In genomic region chr5:128637031-128637430, GRCh38 we compare ENCODE assay signal across 29 cellular contexts.
A peak's percentile ranks its signal among the peaks of the same experiment; 100 is the strongest.
DNase-seq lines count a peak whose midpoint lies in the region; ATAC-seq, FAIRE-seq and TF ChIP-seq lines count a peak whose summit lies in the region.
"Had no signal": no experiment of that assay in that cellular context is flagged by ENCODE, and none has a peak within 500 bp of the region (broad histone marks: within the 10 kb centered on the region; RNA-seq: fewer than 3 reads in every experiment).

No MANE protein-coding gene starts in this region.

- no peak overlapping the region for H3K9ac ChIP-seq in astrocyte (ENCODE audit: low read length)
- no peak overlapping the region for H3K9ac ChIP-seq in kidney (ENCODE audit: low read length in 2 of 2)

- intact Hi-C loops in kidney (cut with DNase I) = no loop called here

- H3K4me3 Mint-ChIP-seq in astrocyte (ENCODE audit: unreplicated experiment) = no peak overlapping the region
- H3K4me3 Mint-ChIP-seq: activated CD8-positive, alpha-beta T cell treated with anti-CD3 and anti-CD28 coated beads, Interleukin-2, amount 10 ng/mL, durations not matched to agents 7 days and 5 days; activated T-cell treated with anti-CD3 and anti-CD28 coated beads, Interleukin-2, amount 50 U/mL, for 24 hours; neural crest cell had no signal

- H3K4me1 ChIP-seq in astrocyte (ENCODE audit: insufficient read depth, low read length) (no peaks in the 10 kb centered on the region), kidney (ENCODE audit: control insufficient read depth in 1 of 2, insufficient read depth in 1 of 2, low read depth in 1 of 2, low read length in 2 of 2) (no peaks in the 10 kb centered on the region)
- H3K4me1 ChIP-seq: BE2C, Caco-2, colonic mucosa, psoas muscle, spleen, stomach, upper lobe of left lung had no signal

- TF ChIP-seq CTCF in astrocyte (IDR thresholded peaks at IDR 0.05; ENCODE audit: insufficient read depth, low read depth, low read length) = peak; percentile 11
- TF ChIP-seq CTCF in kidney (IDR thresholded peaks at IDR 0.05; ENCODE audit: borderline replicate concordance, extremely low read depth, insufficient read depth) = no peak

- no peaks in the 10 kb centered on the region for H3K27me3 Mint-ChIP-seq in astrocyte (ENCODE audit: low read depth, unreplicated experiment)
- H3K27me3 Mint-ChIP-seq: activated T-cell treated with anti-CD3 and anti-CD28 coated beads, Interleukin-2, amount 50 U/mL, for 24 hours had no signal

- peaks cover 2% of the 10 kb centered on the region for H3K9me3 Mint-ChIP-seq in astrocyte (ENCODE audit: unreplicated experiment)
- H3K9me3 Mint-ChIP-seq: activated T-cell treated with anti-CD3 and anti-CD28 coated beads, Interleukin-2, amount 50 U/mL, for 24 hours had no signal

- H3K27ac ChIP-seq in astrocyte (ENCODE audit: low read depth, low read length) (no peak overlapping the region), kidney (ENCODE audit: low read depth in 2 of 2, low read length in 2 of 2) (no peak overlapping the region)
- H3K27ac ChIP-seq: colonic mucosa, psoas muscle, spleen, stomach, upper lobe of left lung had no signal

- H2AFZ ChIP-seq in astrocyte (ENCODE audit: low read depth, low read length) = no peak overlapping the region

- H3K36me3 ChIP-seq in astrocyte (ENCODE audit: insufficient read depth, low read length) (no peaks in the 10 kb centered on the region), kidney (ENCODE audit: control insufficient read depth in 1 of 2, insufficient read depth in 2 of 2, low read length in 2 of 2) (no peaks in the 10 kb centered on the region)
- H3K36me3 ChIP-seq: BE2C, colonic mucosa, spleen, stomach, upper lobe of left lung had no signal

- peak overlapping the region; percentile 35 for H3K4me2 ChIP-seq in astrocyte (ENCODE audit: low read length)

- peak overlapping the region; percentile 20 for H3K27ac Mint-ChIP-seq in astrocyte (ENCODE audit: unreplicated experiment)
- H3K27ac Mint-ChIP-seq: activated CD8-positive, alpha-beta T cell treated with anti-CD3 and anti-CD28 coated beads, Interleukin-2, amount 10 ng/mL, durations not matched to agents 7 days and 5 days; activated T-cell treated with anti-CD3 and anti-CD28 coated beads, Interleukin-2, amount 50 U/mL, for 24 hours had no signal

- DNase-seq in GM03348 (ENCODE audit: low spot score) = peak; percentile 33
- DNase-seq in astrocyte (ENCODE audit: low read depth) = peak; percentile 54
- DNase-seq in fibroblast of peridontal ligament (ENCODE audit: extremely low read depth) = peak; percentile 92
- peak; percentile 87 for DNase-seq in skeletal muscle cell (ENCODE audit: low read depth)
- no peak for DNase-seq in effector CD4-positive, alpha-beta T cell
- DNase-seq in kidney = no peak
- DNase-seq in hypothalamus (lab: John Stamatoyannopoulos, UW) = no peak
- DNase-seq: activated CD8-positive, alpha-beta T cell treated with anti-CD3 and anti-CD28 coated beads, Interleukin-2, amount 10 ng/mL, durations not matched to agents 7 days and 5 days; activated naive CD4-positive, alpha-beta T cell treated with Interleukin-2 at 50 U/mL for 16 hours; activated T-cell treated with anti-CD3 and anti-CD28 coated beads, Interleukin-2, amount 50 U/mL, for 24 hours; aorta; BE2C; Caco-2; colonic mucosa; midbrain; NCI-H1417; NCI-H526; psoas muscle; spleen; stimulated activated CD4-positive, alpha-beta T cell treated with anti-CD3 and anti-CD28 coated beads, Interleukin-4, amount 100 ng/mL, for 4 hours; stomach; T1000; upper lobe of left lung had no signal

- H4K20me1 ChIP-seq in astrocyte (ENCODE audit: insufficient read depth, low read length) = no peaks in the 10 kb centered on the region

- H3K4me3 ChIP-seq in astrocyte (ENCODE audit: insufficient read depth, low read depth, low read length) (no peak overlapping the region), skeletal muscle cell (ENCODE audit: low read depth, low read length) (no peak overlapping the region), kidney (ENCODE audit: low read length in 2 of 2) (no peak overlapping the region)
- H3K4me3 ChIP-seq: colonic mucosa, psoas muscle, spleen, stomach, upper lobe of left lung had no signal

- H3K27me3 ChIP-seq in astrocyte (ENCODE audit: insufficient read depth, low read length) = no peaks in the 10 kb centered on the region
- H3K27me3 ChIP-seq: BE2C, colonic mucosa, spleen, stomach, upper lobe of left lung had no signal

- H3K4me1 Mint-ChIP-seq in astrocyte (ENCODE audit: low read depth, unreplicated experiment) = peaks cover 9% of the 10 kb centered on the region
- H3K4me1 Mint-ChIP-seq: neural crest cell had no signal

- H3K9me3 ChIP-seq in astrocyte (ENCODE audit: insufficient read depth, low read depth, low read length) = no peaks in the 10 kb centered on the region
- H3K9me3 ChIP-seq in kidney (ENCODE audit: control insufficient read depth in 1 of 2, low read length in 2 of 2) = no peaks in the 10 kb centered on the region
- H3K9me3 ChIP-seq: BE2C, Caco-2, colonic mucosa, psoas muscle, spleen, upper lobe of left lung had no signal

- ATAC-seq in GM19455 (IDR thresholded peaks at IDR 0.05; ENCODE audit: unreplicated experiment) = no peak
- ATAC-seq: activated CD4-positive, CD25-positive, alpha-beta regulatory T cell treated with anti-CD3 and anti-CD28 coated beads, Interleukin-2, amount 50 U/mL, for 24 hours; activated CD8-positive, alpha-beta T cell treated with anti-CD3 and anti-CD28 coated beads, Interleukin-2, amount 10 ng/mL, durations not matched to agents 7 days and 5 days; HepG2; psoas muscle had no signal

- no peaks in the 10 kb centered on the region for H3K36me3 Mint-ChIP-seq in astrocyte (ENCODE audit: low read depth, unreplicated experiment)

- H3K79me2 ChIP-seq in astrocyte (ENCODE audit: insufficient read depth, low read length) = no peaks in the 10 kb centered on the region

- FAIRE-seq in astrocyte (lab: Jason Lieb, UNC) (peak; percentile 96), kidney (lab: Jason Lieb, UNC) (no peak)
- FAIRE-seq: endothelial cell of umbilical vein, GM18507, HepG2 had no signal

Comparison
In these comparisons a context has a peak if more than half of its experiments do, and no peak if none do; other contexts are left out.
1. DNase-seq: peak in GM03348 (single experiment), astrocyte (single experiment), fibroblast of peridontal ligament (single experiment) and skeletal muscle cell (single experiment); none in effector CD4-positive, alpha-beta T cell (single experiment), kidney (single experiment) and hypothalamus (0 of 51).